In the genomic region with DNA sequence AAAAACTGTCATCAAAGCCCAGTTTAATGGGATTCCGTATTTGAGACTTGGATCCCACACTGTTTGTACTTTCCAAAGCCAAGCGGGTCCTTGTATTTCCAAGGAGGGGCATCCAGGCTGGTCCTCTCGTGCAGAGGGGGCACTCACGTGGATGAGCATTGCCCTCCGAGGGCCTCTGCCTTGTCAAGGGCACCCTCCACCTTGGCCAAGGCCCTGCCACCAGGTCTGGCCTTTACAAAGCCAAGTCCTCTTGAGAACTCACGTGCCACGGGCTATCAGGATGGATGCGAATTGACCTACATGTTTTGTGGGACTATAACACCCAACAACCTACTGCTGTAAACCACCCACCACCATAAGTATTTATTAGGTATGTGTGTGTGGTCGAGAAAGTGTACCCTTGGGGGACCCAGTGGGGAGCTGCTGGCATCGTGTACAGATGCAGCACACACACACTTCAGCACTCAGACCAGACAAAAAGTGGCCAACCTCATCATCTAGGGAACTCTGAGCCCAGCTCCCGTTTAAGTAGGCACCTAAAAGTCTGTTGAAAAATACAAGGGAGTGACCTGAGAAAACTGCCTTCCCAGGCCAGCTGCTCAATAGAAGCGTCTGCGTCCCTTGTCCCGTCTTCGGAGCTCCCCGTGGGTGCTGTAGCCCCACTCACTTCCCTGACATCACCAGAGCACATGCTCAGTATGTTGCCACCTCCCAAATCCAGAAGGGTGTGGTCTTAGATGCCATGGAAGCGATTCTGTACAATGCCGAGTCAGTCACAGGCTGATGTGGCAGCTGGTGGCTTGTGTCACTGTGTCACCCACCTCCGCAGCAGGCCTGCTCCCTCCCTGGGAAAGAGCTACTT, we compare ENCODE assay signal across 18 cellular contexts. TPM values are rescaled to one million over a fixed set of nuclear protein-coding genes. Genes with fewer than 3 reads are reported as not detected.
DNase-seq lines count a peak whose midpoint lies in the region; ATAC-seq, FAIRE-seq and TF ChIP-seq lines count a peak whose summit lies in the region.
"Had no signal": no experiment of that assay in that cellular context is flagged by ENCODE, and none has a peak within 500 bp of the region (broad histone marks: within the 10 kb centered on the region; RNA-seq: fewer than 3 reads in every experiment).

No MANE protein-coding gene starts in this region.

- no peak for FAIRE-seq in H1 (lab: Jason Lieb, UNC)
- FAIRE-seq: endometrium had no signal

- TF ChIP-seq CTCF in H1 (IDR thresholded peaks at IDR 0.05; ENCODE audit: control extremely low read depth in 1 of 3, insufficient read depth in 1 of 3, low read depth in 1 of 3, low read length in 3 of 3) = no peak

- 89% methylated on average over 19 of the region's 19 CpGs; no CpG with 5 or more reads in 1 of the 2 experiments for WGBS in H1 (ENCODE audit: extremely low coverage in 1 of 2, insufficient coverage in 1 of 2, insufficient read length in 1 of 2, insufficient replicate concordance in 2 of 2, low coverage in 1 of 2, low lambda C conversion rate in 2 of 2, missing lambda C conversion rate in 1 of 2), 2 experiments
- WGBS in mesodermal cell (ENCODE audit: insufficient coverage in 2 of 2), 2 experiments = 95 to 97% methylated on average over 12 to 13 of the region's 19 CpGs

- H3K79me1 ChIP-seq in H1 (ENCODE audit: low read depth, low read length) = no peaks in the 10 kb centered on the region

- no peak overlapping the region for H2BK5ac ChIP-seq in H1 (ENCODE audit: low read depth, low read length)

- H3K56ac ChIP-seq in H1 (replicated peaks; ENCODE audit: insufficient read length, low read depth, low read length) = no peak overlapping the region

- no peak overlapping the region for H2BK15ac ChIP-seq in H1 (ENCODE audit: low read length)

- H3K9ac ChIP-seq in H1 (replicated peaks in 1 of 4; ENCODE audit: extremely low read depth in 1 of 4, low read depth in 3 of 4, low read length in 3 of 4) = no peak overlapping the region

- no peak overlapping the region for H2BK120ac ChIP-seq in H1 (replicated peaks; ENCODE audit: low read depth, low read length)

- no peak for TF ChIP-seq RAD21 in H1 (IDR thresholded peaks at IDR 0.05 in 1 of 2, conservative IDR thresholded peaks at IDR 0.05 in 1 of 2; ENCODE audit: low read depth in 2 of 2, low read length in 2 of 2)

- no peak for TF ChIP-seq POLR2A in H1 (IDR thresholded peaks at IDR 0.05; ENCODE audit: control extremely low read depth in 1 of 2, low read depth in 2 of 2, low read length in 2 of 2)

- H3K4me3 ChIP-seq in H1 (ENCODE audit: extremely low read depth in 1 of 4, insufficient read depth in 2 of 4, low read depth in 3 of 4, low read length in 4 of 4) (no peak overlapping the region), mesodermal cell (ENCODE audit: extremely low read depth, insufficient read depth, low read length, poor library complexity, severe bottlenecking) (no peak overlapping the region), SJCRH30 (no peak overlapping the region)
- H3K4me3 ChIP-seq: HAP-1, vagina had no signal

- H4K8ac ChIP-seq in H1 (ENCODE audit: extremely low read depth, insufficient read depth, low read length) = no peak overlapping the region

- H2BK12ac ChIP-seq in H1 (ENCODE audit: low read depth, low read length) = no peak overlapping the region

- no peaks in the 10 kb centered on the region for H3K23me2 ChIP-seq in H1 (ENCODE audit: low read depth, low read length)

- H2AFZ ChIP-seq in H1 (ENCODE audit: low read length) = no peak overlapping the region

- POLR2A ChIA-PET in H1 (lab: Charles Lee; ENCODE audit: partially characterized antibody) = interaction anchor here (0.6 to 1.2 kb wide), 3 partner anchors 11 to 24 kb away, joined by 3 to 5 read pairs (median 4); no protein-coding TSS in a partner anchor

- DNase-seq in Right ventricle myocardium superior (no peak), cardiac septum (ENCODE audit: low spot score) (no peak), H1 (ENCODE audit: low read depth in 1 of 2, low spot score in 2 of 2) (no peak), SJCRH30 (no peak)
- no peak for DNase-seq in stimulated activated naive CD8-positive, alpha-beta T cell treated with anti-CD3 and anti-CD28 coated beads, Interleukin-15, amount 100 ng/mL, for 72 hours
- no peak for DNase-seq in stimulated activated CD4-positive, alpha-beta T cell treated with anti-CD3 and anti-CD28 coated beads, Interleukin-2, amount 100 ng/mL, for 24 hours
- DNase-seq: activated CD4-positive, CD25-positive, alpha-beta regulatory T cell treated with anti-CD3 and anti-CD28 coated beads, Interleukin-2, amount 50 U/mL, for 72 hours; activated gamma-delta T cell; DMS153; left cardiac atrium; NCI-H1436 treated with DMSO at 0.1 percent for 48 hours; SHP77 had no signal

- no peak for TF ChIP-seq EP300 in H1 (IDR thresholded peaks at IDR 0.05; ENCODE audit: borderline replicate concordance in 1 of 2, low read depth in 2 of 2, low read length in 2 of 2)

- H3K79me2 ChIP-seq in H1 (ENCODE audit: control insufficient read depth in 1 of 2, insufficient read depth in 2 of 2, low read length in 2 of 2) = no peaks in the 10 kb centered on the region

- peak; percentile 18 for ATAC-seq in Right ventricle myocardium superior (ENCODE audit: poor library complexity)
- peak; percentile 55 for ATAC-seq in stimulated activated naive CD8-positive, alpha-beta T cell treated with anti-CD3 and anti-CD28 coated beads, Interleukin-15, amount 100 ng/mL, for 72 hours
- no peak for ATAC-seq in HG02798 (IDR thresholded peaks at IDR 0.05; ENCODE audit: poor library complexity, unreplicated experiment)

- H3K4me2 ChIP-seq in H1 (ENCODE audit: insufficient read depth in 1 of 2, low read depth in 2 of 2, low read length in 2 of 2) = no peak overlapping the region

- CTCF ChIA-PET in H1 (lab: Charles Lee; ENCODE audit: partially characterized antibody) = interaction anchor here (0.7 to 1.2 kb wide), 3 partner anchors 8 to 12 kb away, joined by 3 to 5 read pairs (median 4); no protein-coding TSS in a partner anchor

- no peak overlapping the region for H4K91ac ChIP-seq in H1 (replicated peaks; ENCODE audit: insufficient read length, low read length)

- peak overlapping the region in 1 of 2 donors; percentile 83 for H3K27ac Mint-ChIP-seq in stimulated activated naive CD8-positive, alpha-beta T cell treated with anti-CD3 and anti-CD28 coated beads, Interleukin-15, amount 100 ng/mL, for 72 hours

- no peaks in the 10 kb centered on the region for H3K27me3 Mint-ChIP-seq in stimulated activated naive CD8-positive, alpha-beta T cell treated with anti-CD3 and anti-CD28 coated beads, Interleukin-15, amount 100 ng/mL, for 72 hours

- no peak overlapping the region for H3K4ac ChIP-seq in H1 (replicated peaks; ENCODE audit: insufficient read length, low read depth, low read length)

- no peaks in the 10 kb centered on the region for H3K27me3 ChIP-seq in H1 (replicated peaks in 1 of 4; ENCODE audit: control insufficient read depth in 3 of 4, extremely low read depth in 1 of 4, insufficient read depth in 3 of 4, low read length in 3 of 4)
- no peaks in the 10 kb centered on the region for H3K27me3 ChIP-seq in SJCRH30
- H3K27me3 ChIP-seq: vagina had no signal

- no peaks in the 10 kb centered on the region for H3K9me3 ChIP-seq in H1 (ENCODE audit: insufficient read depth in 2 of 2, low read depth in 1 of 2, low read length in 1 of 2)
- H3K9me3 ChIP-seq in mesodermal cell (ENCODE audit: control insufficient read depth, low read length) = no peaks in the 10 kb centered on the region
- no peaks in the 10 kb centered on the region for H3K9me3 ChIP-seq in SJCRH30 (replicated peaks)
- H3K9me3 ChIP-seq: HAP-1, vagina had no signal

- intact Hi-C loops in Right ventricle myocardium superior (cut with DNase I) (no loop called here), cardiac septum (cut with DNase I) (no loop called here)

- H3K4me3 Mint-ChIP-seq in stimulated activated naive CD8-positive, alpha-beta T cell treated with anti-CD3 and anti-CD28 coated beads, Interleukin-15, amount 100 ng/mL, for 72 hours = no peak overlapping the region
- H3K4me3 Mint-ChIP-seq: CD14-positive monocyte had no signal

- no peak overlapping the region for H4K5ac ChIP-seq in H1 (ENCODE audit: insufficient read length, low read depth, low read length)

- no peak overlapping the region for H2BK20ac ChIP-seq in H1 (ENCODE audit: low read length)

- no peak overlapping the region for H3K18ac ChIP-seq in H1 (ENCODE audit: extremely low read depth, low read length)

- H3K4me1 ChIP-seq in H1 (replicated peaks in 1 of 4; ENCODE audit: control insufficient read depth in 3 of 4, insufficient read depth in 4 of 4, low read length in 3 of 4) = no peaks in the 10 kb centered on the region
- H3K4me1 ChIP-seq in mesodermal cell (ENCODE audit: control insufficient read depth, insufficient read depth, low read length, poor library complexity, severe bottlenecking) = no peaks in the 10 kb centered on the region
- H3K4me1 ChIP-seq in SJCRH30 = no peaks in the 10 kb centered on the region
- H3K4me1 ChIP-seq: HAP-1, vagina had no signal

- no peak overlapping the region for H3K14ac ChIP-seq in H1 (ENCODE audit: insufficient read length)

- no peak overlapping the region for H2AK5ac ChIP-seq in H1 (ENCODE audit: low read depth, low read length)

- peaks cover 3 to 5% of the 10 kb centered on the region in 2 experiments for H4K20me1 ChIP-seq in H1 (replicated peaks in 1 of 2; ENCODE audit: control insufficient read depth in 1 of 2, insufficient read depth in 2 of 2, low read length in 2 of 2)

- no peaks in the 10 kb centered on the region for H3K4me1 Mint-ChIP-seq in stimulated activated naive CD8-positive, alpha-beta T cell treated with anti-CD3 and anti-CD28 coated beads, Interleukin-15, amount 100 ng/mL, for 72 hours

- H3K36me3 ChIP-seq in H1 (ENCODE audit: control insufficient read depth in 2 of 4, insufficient read depth in 4 of 4, low read length in 3 of 4) (peaks cover 0 to 61% (median 22%) of the 10 kb centered on the region in 4 experiments; a peak in 7 of 8 replicates), mesodermal cell (ENCODE audit: control insufficient read depth, insufficient read depth, low read length) (peaks cover 71% of the 10 kb centered on the region), SJCRH30 (no peaks in the 10 kb centered on the region)

- no peak overlapping the region for H3K23ac ChIP-seq in H1 (ENCODE audit: insufficient read length)

- H3K27ac ChIP-seq in H1 (ENCODE audit: low read depth, low read length) (no peak overlapping the region), mesodermal cell (ENCODE audit: low read depth, low read length, severe bottlenecking) (peak overlapping the region; percentile 16), SJCRH30 (no peak overlapping the region)
- H3K27ac ChIP-seq: vagina had no signal

- H3K9me3 Mint-ChIP-seq in stimulated activated naive CD8-positive, alpha-beta T cell treated with anti-CD3 and anti-CD28 coated beads, Interleukin-15, amount 100 ng/mL, for 72 hours = no peaks in the 10 kb centered on the region
- H3K9me3 Mint-ChIP-seq: CD14-positive monocyte had no signal

RNA-seq across cellular contexts. Expression of a gene that starts 12.9 kb away (rescaled TPM):
- 118 TPM for total RNA-seq in Right ventricle myocardium superior
- total RNA-seq in cardiac septum = 113 TPM
- 47.1 and 48.5 TPM in 2 replicates for total RNA-seq in H1 (2021; fragmentation: NEBNext Ultra II Directional; extraction: Animal tissue kit (Norgen Biotek cat#: 25700))
- 15.4 and 29.5 TPM in 2 replicates for polyA plus RNA-seq in H1 (2011; rRNA removed)
- polyA plus RNA-seq in H1 (2011; cell fraction: cytosol; rRNA removed) = 19.4 TPM
- polyA plus RNA-seq in H1 (2011; cell fraction: nucleus; rRNA removed) = 8.9 TPM
- polyA plus RNA-seq in H1 (2012, experiment 1 of 2) = 32.1 to 52.5 TPM (median 38.8 TPM) in 4 replicates
- polyA plus RNA-seq in H1 (2012, experiment 2 of 2) = 12.7 TPM
- 33.5 TPM for polyA plus RNA-seq in H1 (2013, experiment 1 of 2)
- polyA plus RNA-seq in H1 (2013, experiment 2 of 2) = 32.1 TPM
- 14.0 and 18.3 TPM in 2 replicates for polyA minus RNA-seq in H1 (2011; rRNA and poly(A)+ RNA removed)
- 17.2 TPM for polyA minus RNA-seq in H1 (2011; cell fraction: cytosol; rRNA and poly(A)+ RNA removed)
- polyA minus RNA-seq in H1 (2011; cell fraction: nucleus; rRNA and poly(A)+ RNA removed) = 12.2 TPM
- 114 TPM for polyA plus RNA-seq in mesodermal cell (2013, experiment 1 of 2)
- polyA plus RNA-seq in mesodermal cell (2013, experiment 2 of 2) = 115 TPM
- 12.1 and 12.9 TPM in 2 replicates for total RNA-seq in SJCRH30 (2014; rRNA removed; shearing (Covaris generic))

RNA-seq across cellular contexts. Expression of a gene that starts 21.4 kb away (rescaled TPM):
- total RNA-seq in Right ventricle myocardium superior (78.9 TPM), cardiac septum (73.9 TPM)
- 20.7 and 21.6 TPM in 2 replicates for total RNA-seq in H1 (2021; fragmentation: NEBNext Ultra II Directional; extraction: Animal tissue kit (Norgen Biotek cat#: 25700))
- 8.3 and 12.2 TPM in 2 replicates for polyA plus RNA-seq in H1 (2011; rRNA removed)
- 9.7 TPM for polyA plus RNA-seq in H1 (2011; cell fraction: cytosol; rRNA removed)
- 20.1 TPM for polyA plus RNA-seq in H1 (2011; cell fraction: nucleus; rRNA removed)
- polyA plus RNA-seq in H1 (2012, experiment 1 of 2) = 8.1 to 13.1 TPM (median 11.7 TPM) in 4 replicates
- polyA plus RNA-seq in H1 (2012, experiment 2 of 2) = 9.3 TPM
- 8.7 TPM for polyA plus RNA-seq in H1 (2013, experiment 1 of 2)
- polyA plus RNA-seq in H1 (2013, experiment 2 of 2) = 8.0 TPM
- 12.2 and 17.5 TPM in 2 replicates for polyA minus RNA-seq in H1 (2011; rRNA and poly(A)+ RNA removed)
- 11.9 TPM for polyA minus RNA-seq in H1 (2011; cell fraction: cytosol; rRNA and poly(A)+ RNA removed)
- 11.0 TPM for polyA minus RNA-seq in H1 (2011; cell fraction: nucleus; rRNA and poly(A)+ RNA removed)
- 14.8 TPM for polyA plus RNA-seq in mesodermal cell (2013, experiment 1 of 2)
- polyA plus RNA-seq in mesodermal cell (2013, experiment 2 of 2) = 11.5 TPM
- 11.9 and 13.1 TPM in 2 replicates for total RNA-seq in SJCRH30 (2014; rRNA removed; shearing (Covaris generic))
